In the genomic region with DNA sequence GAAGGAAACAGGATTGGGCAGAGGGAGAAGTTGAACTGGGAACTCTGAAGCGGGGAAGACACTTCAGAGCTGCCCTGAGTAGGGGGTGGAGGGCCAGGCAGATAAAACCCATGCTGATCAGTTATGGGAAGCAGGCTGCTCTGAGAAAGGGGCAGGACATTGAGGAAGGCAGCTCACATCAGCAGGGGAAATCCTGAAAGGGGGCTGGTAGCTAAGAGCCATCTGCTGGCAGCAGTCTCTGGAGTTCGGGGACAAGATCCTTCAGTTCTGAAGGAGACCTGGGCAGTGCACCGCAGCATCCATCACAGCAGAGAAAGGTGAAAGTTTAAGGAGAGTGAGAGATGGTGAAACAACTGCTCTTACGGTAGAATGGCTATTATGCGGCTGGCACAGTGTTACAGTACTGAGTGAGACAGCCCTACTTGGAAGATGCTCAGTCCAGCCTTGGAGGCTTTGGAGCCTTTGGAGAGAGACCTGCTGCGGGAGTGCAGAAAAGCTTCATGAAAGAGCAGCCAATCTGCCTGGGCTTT, we compare ENCODE assay signal across 18 cellular contexts. TPM values are rescaled to one million over a fixed set of nuclear protein-coding genes. Genes with fewer than 3 reads are reported as not detected.
DNase-seq lines count a peak whose midpoint lies in the region; ATAC-seq and TF ChIP-seq lines count a peak whose summit lies in the region.
"Had no signal": no experiment of that assay in that cellular context is flagged by ENCODE, and none has a peak within 500 bp of the region (broad histone marks: within the 10 kb centered on the region; RNA-seq: fewer than 3 reads in every experiment).

No MANE protein-coding gene starts in this region.

- peak; percentile 42 for DNase-seq in activated effector memory CD4-positive, alpha-beta T cell treated with anti-CD3 and anti-CD28 coated beads, Interleukin-2, amount 50 U/mL, for 16 hours
- DNase-seq in activated effector memory CD4-positive, alpha-beta T cell treated with Interleukin-2 at 50 U/mL for 16 hours, result no peak
- peak; percentile 24 to 27 for DNase-seq in aorta
- no peak for DNase-seq in GM20000 (ENCODE audit: low spot score)
- DNase-seq: activated CD4-positive, alpha-beta T cell treated with anti-CD3 and anti-CD28 coated beads for 48 hours; activated T-cell treated with anti-CD3 and anti-CD28 coated beads, Interleukin-2, amount 50 U/mL, for 24 hours; DMS79; effector CD4-positive, alpha-beta T cell; heart left ventricle; mesenchymal stem cell; NCI-H2081; stimulated activated naive CD8-positive, alpha-beta T cell treated with anti-CD3 and anti-CD28 coated beads, Interleukin-15, Interleukin-2, amounts not matched to agents 100 U/mL and 50 U/mL, for 24 hours; T1000; upper lobe of left lung had no signal

- no peaks in the 10 kb centered on the region for H3K9me3 ChIP-seq in aorta (ENCODE audit: control insufficient read depth, low read length)
- H3K9me3 ChIP-seq: heart left ventricle, upper lobe of left lung had no signal

- H3K4me1 ChIP-seq in aorta (ENCODE audit: control insufficient read depth in 1 of 2, insufficient read depth in 2 of 2, low read length in 2 of 2), result no peaks in the 10 kb centered on the region

- no peaks in the 10 kb centered on the region for H3K27me3 ChIP-seq in aorta (ENCODE audit: control insufficient read depth in 1 of 2, insufficient read depth in 2 of 2, low read length in 1 of 2)
- H3K27me3 ChIP-seq: upper lobe of left lung had no signal

- no peak overlapping the region for H3K4me3 ChIP-seq in aorta (ENCODE audit: low read length in 2 of 2)
- H3K4me3 ChIP-seq: heart left ventricle, upper lobe of left lung had no signal

- TF ChIP-seq CTCF in GM20000 (IDR thresholded peaks at IDR 0.05; ENCODE audit: extremely low read depth, missing control alignments), result no peak

- WGBS in aorta, 2 donors, result 78% methylated on average over 6 of the region's 6 CpGs

- no peak overlapping the region for H3K27ac ChIP-seq in aorta (ENCODE audit: low read depth in 1 of 2, low read length in 2 of 2)
- H3K27ac ChIP-seq: heart left ventricle, upper lobe of left lung had no signal

- H3K36me3 ChIP-seq in aorta (ENCODE audit: control insufficient read depth in 1 of 2, insufficient read depth in 2 of 2, low read length in 1 of 2), result no peaks in the 10 kb centered on the region
- H3K36me3 ChIP-seq: heart left ventricle, upper lobe of left lung had no signal

- intact Hi-C loops in aorta (cut with DNase I), result no loop called here

- ATAC-seq in aorta (ENCODE audit: low FRiP score), result no peak
- ATAC-seq: heart left ventricle; stimulated activated naive CD8-positive, alpha-beta T cell treated with anti-CD3 and anti-CD28 coated beads, Interleukin-15, Interleukin-2, amounts not matched to agents 100 U/mL and 50 U/mL, for 24 hours had no signal

RNA-seq across cellular contexts. Expression of gene KIF18B, which starts 5.4 kb away (rescaled TPM):
- 1 to 10 TPM in 1 of 2 donors, under 1 TPM in 1; 0.16 to 1.7 TPM for total RNA-seq in aorta
- under 1 TPM in 1 of 2 donors, not detected in 1; 0.05 TPM for polyA plus RNA-seq in aorta
- total RNA-seq: bronchial epithelial cell had no signal

RNA-seq across cellular contexts. Expression of gene C1QL1, which starts 15.1 kb away (rescaled TPM):
- total RNA-seq in aorta, result 1 to 10 TPM in 1 of 2 donors, not detected in 1; 1.3 TPM
- polyA plus RNA-seq in aorta, result not detected
- total RNA-seq: bronchial epithelial cell, OCI-LY7 had no signal

RNA-seq across cellular contexts. Expression of gene GFAP, which starts 37.7 kb away (rescaled TPM):
- total RNA-seq in aorta, result 10 to 100 TPM in 1 of 2 donors, 1 to 10 TPM in 1; 2.3 to 17.6 TPM
- 1 to 10 TPM; 1.4 to 7.9 TPM for polyA plus RNA-seq in aorta
- total RNA-seq: bronchial epithelial cell, OCI-LY7, SK-MEL-5, upper lobe of left lung had no signal
- polyA plus RNA-seq: neural cell had no signal

RNA-seq across cellular contexts. Expression of gene EFTUD2, which starts 53.8 kb away (rescaled TPM):
- total RNA-seq in aorta, result 10 to 100 TPM; 64.4 to 78.6 TPM
- 10 to 100 TPM; 17.8 to 37.7 TPM for polyA plus RNA-seq in aorta

Comparison
In these comparisons a context has a peak if more than half of its experiments do, and no peak if none do; other contexts are left out.
1. DNase-seq: peak in activated effector memory CD4-positive, alpha-beta T cell treated with anti-CD3 and anti-CD28 coated beads, Interleukin-2, amount 50 U/mL, for 16 hours (single experiment) and aorta (2 of 2); none in activated effector memory CD4-positive, alpha-beta T cell treated with Interleukin-2 at 50 U/mL for 16 hours (single experiment) and GM20000 (single experiment).